In genomic region chr6:1607236-1607556, GRCh38 we compare ENCODE assay signal across 12 cellular contexts. TPM values are rescaled to one million over a fixed set of nuclear protein-coding genes. Genes with fewer than 3 reads are reported as not detected.
DNase-seq lines count a peak whose midpoint lies in the region; ATAC-seq and TF ChIP-seq lines count a peak whose summit lies in the region.
"Had no signal": no experiment of that assay in that cellular context is flagged by ENCODE, and none has a peak within 500 bp of the region (broad histone marks: within the 10 kb centered on the region; RNA-seq: fewer than 3 reads in every experiment).

No MANE protein-coding gene starts in this region.

- H3K9me3 ChIP-seq in iPS-15b (ENCODE audit: control insufficient read depth, insufficient read depth, low read length) (no peaks in the 10 kb centered on the region), SJCRH30 (replicated peaks) (no peaks in the 10 kb centered on the region)
- H3K9me3 ChIP-seq: BE2C, psoas muscle had no signal

- H3K36me3 ChIP-seq in iPS-15b (ENCODE audit: control insufficient read depth, insufficient read depth, low read length): no peaks in the 10 kb centered on the region
- no peaks in the 10 kb centered on the region for H3K36me3 ChIP-seq in SJCRH30

- DNase-seq in activated T-cell treated with anti-CD3 and anti-CD28 coated beads, Interleukin-2, amount 50 U/mL, for 24 hours: no peak
- DNase-seq in activated T-cell treated with anti-CD3 and anti-CD28 coated beads, Interleukin-2, amount 50 U/mL, for 48 hours: no peak
- DNase-seq in activated B cell treated with CpG ODN at 0.5 μM for 24 hours (no peak), hepatic stellate cell (ENCODE audit: low spot score) (no peak), NCI-H146 (lab: John Stamatoyannopoulos, UW) (no peak), SJCRH30 (no peak)
- DNase-seq: BE2C, NCI-H524 treated with DMSO at 0.1 percent for 48 hours had no signal

- intact Hi-C loops in activated B cell treated with CpG ODN at 0.5 μM for 24 hours (cut with micrococcal nuclease): loop anchor here (5.0 kb wide), 1 partner anchor 250 kb away; no protein-coding TSS in a partner anchor

- H3K27ac Mint-ChIP-seq in activated T-cell treated with anti-CD3 and anti-CD28 coated beads, Interleukin-2, amount 50 U/mL, for 24 hours: peak overlapping the region; percentile 29
- H3K27ac Mint-ChIP-seq in activated B cell treated with CpG ODN at 0.5 μM for 24 hours: peak overlapping the region; percentile 15
- no peak overlapping the region for H3K27ac Mint-ChIP-seq in stimulated activated memory B cell treated with anti-CD40 and anti-IgM and Interleukin-4, amounts not matched to agents 10 μg/mL and 1 μg/mL and 100 μg/mL, for 72 hours

- H3K4me3 ChIP-seq in iPS-15b (ENCODE audit: low read depth, low read length): peak overlapping the region; percentile 40
- no peak overlapping the region for H3K4me3 ChIP-seq in SJCRH30
- H3K4me3 ChIP-seq: psoas muscle had no signal

- TF ChIP-seq CTCF in activated B cell treated with CpG ODN at 0.5 μM for 24 hours (IDR thresholded peaks at IDR 0.05): no peak

- ATAC-seq in activated B cell treated with CpG ODN at 0.5 μM for 24 hours (ENCODE audit: low read depth): no peak
- no peak for ATAC-seq in stimulated activated memory B cell treated with anti-CD40 and anti-IgM and Interleukin-4, amounts not matched to agents 10 μg/mL and 1 μg/mL and 100 μg/mL, for 72 hours
- ATAC-seq: psoas muscle had no signal

- POLR2A ChIA-PET in activated B cell treated with CpG ODN at 0.5 μM for 24 hours (lab: Charles Lee): interaction anchor here (0.9 kb wide), 1 partner anchor 747 kb away, joined by 3 read pairs; no protein-coding TSS in a partner anchor

- H3K27me3 ChIP-seq in iPS-15b (ENCODE audit: control insufficient read depth, insufficient read depth, low read length) (peaks cover 83% of the 10 kb centered on the region), SJCRH30 (no peaks in the 10 kb centered on the region)

- no peak overlapping the region for H3K9ac ChIP-seq in iPS-15b (ENCODE audit: low read depth, low read length)
- H3K9ac ChIP-seq: KMS-11 had no signal

- H3K27me3 Mint-ChIP-seq in activated T-cell treated with anti-CD3 and anti-CD28 coated beads, Interleukin-2, amount 50 U/mL, for 24 hours: peaks cover 70% of the 10 kb centered on the region
- peaks cover 60% of the 10 kb centered on the region for H3K27me3 Mint-ChIP-seq in activated B cell treated with CpG ODN at 0.5 μM for 24 hours
- peaks cover 74% of the 10 kb centered on the region for H3K27me3 Mint-ChIP-seq in stimulated activated memory B cell treated with anti-CD40 and anti-IgM and Interleukin-4, amounts not matched to agents 10 μg/mL and 1 μg/mL and 100 μg/mL, for 72 hours

- H3K4me1 ChIP-seq in iPS-15b (ENCODE audit: control insufficient read depth, insufficient read depth, low read length) (peaks cover 11% of the 10 kb centered on the region), SJCRH30 (no peaks in the 10 kb centered on the region)

- H3K4me1 Mint-ChIP-seq in activated T-cell treated with anti-CD3 and anti-CD28 coated beads, Interleukin-2, amount 50 U/mL, for 24 hours (ENCODE audit: low read depth): peaks cover 41% of the 10 kb centered on the region
- H3K4me1 Mint-ChIP-seq in activated B cell treated with CpG ODN at 0.5 μM for 24 hours: peaks cover 41% of the 10 kb centered on the region
- H3K4me1 Mint-ChIP-seq in stimulated activated memory B cell treated with anti-CD40 and anti-IgM and Interleukin-4, amounts not matched to agents 10 μg/mL and 1 μg/mL and 100 μg/mL, for 72 hours: peaks cover 48% of the 10 kb centered on the region

- H3K9me3 Mint-ChIP-seq in activated T-cell treated with anti-CD3 and anti-CD28 coated beads, Interleukin-2, amount 50 U/mL, for 24 hours: no peaks in the 10 kb centered on the region
- H3K9me3 Mint-ChIP-seq in activated B cell treated with CpG ODN at 0.5 μM for 24 hours: no peaks in the 10 kb centered on the region
- no peaks in the 10 kb centered on the region for H3K9me3 Mint-ChIP-seq in stimulated activated memory B cell treated with anti-CD40 and anti-IgM and Interleukin-4, amounts not matched to agents 10 μg/mL and 1 μg/mL and 100 μg/mL, for 72 hours

- no peak overlapping the region for H3K27ac ChIP-seq in SJCRH30
- H3K27ac ChIP-seq: KMS-11, psoas muscle had no signal

- H3K4me3 Mint-ChIP-seq in activated T-cell treated with anti-CD3 and anti-CD28 coated beads, Interleukin-2, amount 50 U/mL, for 24 hours: peak overlapping the region; percentile 58
- peak overlapping the region; percentile 70 for H3K4me3 Mint-ChIP-seq in activated B cell treated with CpG ODN at 0.5 μM for 24 hours
- peak overlapping the region; percentile 44 for H3K4me3 Mint-ChIP-seq in stimulated activated memory B cell treated with anti-CD40 and anti-IgM and Interleukin-4, amounts not matched to agents 10 μg/mL and 1 μg/mL and 100 μg/mL, for 72 hours

- CTCF ChIA-PET in activated B cell treated with CpG ODN at 0.5 μM for 24 hours (lab: Charles Lee): interaction anchor here (0.7 to 4.2 kb wide), 6 partner anchors 19 to 746 kb away, joined by 3 to 43 read pairs (median 4); no protein-coding TSS in a partner anchor

- peaks cover 1% of the 10 kb centered on the region for H3K36me3 Mint-ChIP-seq in activated T-cell treated with anti-CD3 and anti-CD28 coated beads, Interleukin-2, amount 50 U/mL, for 24 hours (ENCODE audit: low read depth)
- H3K36me3 Mint-ChIP-seq in activated B cell treated with CpG ODN at 0.5 μM for 24 hours (ENCODE audit: low read depth): peaks cover 5% of the 10 kb centered on the region
- no peaks in the 10 kb centered on the region for H3K36me3 Mint-ChIP-seq in stimulated activated memory B cell treated with anti-CD40 and anti-IgM and Interleukin-4, amounts not matched to agents 10 μg/mL and 1 μg/mL and 100 μg/mL, for 72 hours

RNA-seq across cellular contexts. Expression of gene FOXC1, which starts 2.5 kb away (rescaled TPM):
- total RNA-seq in activated B cell treated with CpG ODN at 0.5 μM for 24 hours: 1.00 and 1.1 TPM in 2 replicates
- total RNA-seq in SJCRH30 (2014; rRNA removed; shearing (Covaris generic)): 7.2 TPM in 2 replicates
